In the genomic region with DNA sequence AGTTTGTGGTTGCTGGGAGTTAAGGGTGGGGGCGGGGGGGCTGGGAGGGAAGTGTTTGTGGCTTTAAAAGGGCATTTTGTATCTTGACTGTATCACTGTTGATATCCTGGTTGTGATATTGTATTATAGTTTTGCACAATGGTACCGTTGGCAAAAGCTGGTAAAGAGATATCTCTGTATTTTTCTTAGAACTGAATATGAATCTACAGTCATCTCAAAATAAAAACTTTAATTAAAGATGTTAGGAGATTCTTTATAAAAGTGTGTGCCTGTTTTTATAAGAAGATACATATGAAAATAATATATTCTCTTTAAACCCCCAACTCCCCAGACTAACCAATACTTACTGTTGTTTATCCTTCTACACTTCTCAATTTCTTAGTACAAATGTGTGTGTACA, we compare ENCODE assay signal across 9 cellular contexts. TPM values are rescaled to one million over a fixed set of nuclear protein-coding genes. Genes with fewer than 3 reads are reported as not detected.
"Had no signal": no experiment of that assay in that cellular context is flagged by ENCODE, and none has a peak within 500 bp of the region (broad histone marks: within the 10 kb centered on the region; RNA-seq: fewer than 3 reads in every experiment).

No MANE protein-coding gene starts in this region.

- H3K27ac ChIP-seq: HL-60, KMS-11 had no signal

- ATAC-seq: K562 had no signal

- H3K4me2 ChIP-seq: KMS-11 had no signal

- H3K4me3 ChIP-seq: K562 had no signal

- FAIRE-seq: HTR-8/SVneo, K562 had no signal

- DNase-seq: IMR-90, KBM-7, KG1 had no signal

- H3K9ac ChIP-seq: KMS-11 had no signal

RNA-seq across cellular contexts. Expression of gene TTC6, which starts 43.2 kb away (rescaled TPM):
- total RNA-seq: HT1080 had no signal
- polyA plus RNA-seq: IgD-negative memory B cell had no signal

RNA-seq across cellular contexts. Expression of gene FOXA1, which starts 43.5 kb away (rescaled TPM):
- polyA plus RNA-seq: IgD-negative memory B cell had no signal
